ENCODE assay signal across 8 cellular contexts in the genomic region with DNA sequence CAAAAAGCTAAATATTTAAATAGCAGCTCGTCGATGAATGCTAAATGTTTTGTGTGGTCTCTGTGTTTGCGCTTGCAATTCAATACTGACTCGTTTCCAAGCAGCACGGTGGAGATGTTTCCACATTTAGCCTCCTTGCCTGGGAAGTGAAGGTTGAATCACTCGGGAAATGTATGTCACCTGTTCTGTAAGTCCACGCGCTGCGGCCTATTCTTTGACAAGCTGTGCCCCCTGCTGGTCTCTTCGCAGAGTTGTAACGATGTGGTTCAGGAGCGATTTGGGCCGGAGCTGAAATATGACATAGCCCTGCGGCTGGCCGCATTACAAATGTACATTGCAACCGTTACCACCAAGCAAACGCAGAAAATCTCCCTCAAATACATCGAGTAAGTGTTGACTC.
DNase-seq lines count a peak whose midpoint lies in the region; ATAC-seq and TF ChIP-seq lines count a peak whose summit lies in the region.

No MANE protein-coding gene starts in this region.

- H3K27ac ChIP-seq in VCaP: no peak overlapping the region

- CTCF ChIA-PET in HEK293T (lab: Yijun Ruan, JAX): interaction anchor here (0.7 to 1.4 kb wide), 7 partner anchors 11 to 621 kb away, joined by 3 to 7 read pairs (median 3); no protein-coding TSS in a partner anchor

- POLR2A ChIA-PET in HEK293T (lab: Yijun Ruan, JAX): no interaction called here

- peak; percentile 66 for TF ChIP-seq CTCF in VCaP (conservative IDR thresholded peaks at IDR 0.05)

- ATAC-seq in HG02610 (IDR thresholded peaks at IDR 0.05; ENCODE audit: unreplicated experiment): no peak
- no peak for ATAC-seq in HG03139 (IDR thresholded peaks at IDR 0.05; ENCODE audit: unreplicated experiment)

- DNase-seq in EL: peak; percentile 42
- peak; percentile 65 for DNase-seq in HEK293T (ENCODE audit: extremely low spot score)
- DNase-seq in NCI-H2107 treated with DMSO at 0.1 percent for 48 hours (lab: John Stamatoyannopoulos, UW; ENCODE audit: unreplicated experiment): peak; percentile 70
- peak; percentile 24 for DNase-seq in fibroblast of gingiva (ENCODE audit: low read depth)
- peak in 34 of 56 donors; percentile 0 to 68 (median 14) for DNase-seq in nucleus accumbens (lab: John Stamatoyannopoulos, UW)

TF ChIP-seq in HEK293T, 16 proteins besides CTCF, POLR2A, EP300 and RAD21:
- TF ChIP-seq CTBP1 (IDR thresholded peaks at IDR 0.05; ENCODE audit: borderline replicate concordance) (no peak), TARDBP (IDR thresholded peaks at IDR 0.05) (no peak)

Comparison
In these comparisons a context has a peak if more than half of its experiments do, and no peak if none do; other contexts are left out.
1. DNase-seq: peak in every context shown above with its lines; median percentile 70 in NCI-H2107 treated with DMSO at 0.1 percent for 48 hours; 65 in HEK293T; 42 in EL; 24 in fibroblast of gingiva; 14 in nucleus accumbens.